13 cellular contexts compared by ENCODE assay signal in the genomic region with DNA sequence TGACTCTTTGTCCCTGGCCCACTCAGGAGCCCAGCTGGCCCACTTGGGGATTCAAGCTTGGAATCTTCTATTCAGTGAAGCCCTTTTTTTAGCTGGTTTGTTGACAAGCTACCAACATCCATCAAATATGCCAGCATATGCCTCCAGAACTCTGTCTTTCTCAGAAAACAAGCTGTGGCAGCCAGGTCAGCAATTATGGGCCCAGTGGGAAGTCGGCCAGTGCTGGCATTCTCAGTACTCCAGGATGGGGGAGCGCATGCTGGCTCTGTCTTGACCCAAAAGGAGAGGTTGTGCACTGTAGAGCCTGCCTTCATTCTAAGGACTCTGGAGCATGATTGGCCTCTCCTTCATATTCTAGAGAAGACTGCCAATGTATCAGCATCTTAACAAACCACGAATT.
"Had no signal": no experiment of that assay in that cellular context is flagged by ENCODE, and none has a peak within 500 bp of the region (broad histone marks: within the 10 kb centered on the region; RNA-seq: fewer than 3 reads in every experiment).

No MANE protein-coding gene starts in this region.

- H3K27ac ChIP-seq: cardiac muscle cell, epithelial cell of prostate, pancreas, upper lobe of right lung, WERI-Rb-1 had no signal

- H3K36me3 ChIP-seq: cardiac muscle cell, pancreas, upper lobe of right lung, WERI-Rb-1 had no signal

- H3K4me3 ChIP-seq: cardiac muscle cell, dorsolateral prefrontal cortex, pancreas, upper lobe of right lung had no signal

- DNase-seq: activated CD4-positive, alpha-beta T cell treated with anti-CD3 and anti-CD28 coated beads, Interleukin-2, amount 50 U/mL, for 48 hours; activated gamma-delta T cell treated with Interleukin-2 at 50 U/mL for 16 hours; foreskin fibroblast; natural killer cell; pancreas; stimulated activated naive B cell treated with anti-CD40 and anti-IgM and Interleukin-4, amounts not matched to agents 10 μg/mL and 1 μg/mL and 100 μg/mL, for 72 hours; SW 1271; T-helper 2 cell; upper lobe of right lung; WERI-Rb-1 had no signal

- H3K4me1 ChIP-seq: pancreas, upper lobe of right lung had no signal

- H3K9me3 ChIP-seq: pancreas, upper lobe of right lung had no signal

- H3K27me3 ChIP-seq: cardiac muscle cell, dorsolateral prefrontal cortex, pancreas, upper lobe of right lung had no signal
